In genomic region chr19:18292810-18293641, GRCh38 we compare ENCODE assay signal across 1 cellular context.
A peak's percentile ranks its signal among the peaks of the same experiment; 100 is the strongest.
TF ChIP-seq lines count a peak whose summit lies in the region.

No MANE protein-coding gene starts in this region.

TF ChIP-seq in HepG2, 621 proteins besides CTCF, POLR2A, EP300 and RAD21 (continues in another document):
- TF ChIP-seq PAXIP1 (CRISPR knock-in tag; conservative IDR thresholded peaks at IDR 0.05) (peak; percentile 47), ZNF333 (CRISPR knock-in tag; IDR thresholded peaks at IDR 0.05; ENCODE audit: borderline replicate concordance) (no peak), MYC (CRISPR knock-in tag; IDR thresholded peaks at IDR 0.05; ENCODE audit: borderline replicate concordance) (0 out of 2 replicates have a peak, but pooled peaks have one; percentile 20), ZNF501 (CRISPR knock-in tag; IDR thresholded peaks at IDR 0.05) (0 out of 2 replicates have a peak, but pooled peaks have one; percentile 34), GRHL1 (CRISPR knock-in tag; conservative IDR thresholded peaks at IDR 0.05) (no peak), ASH2L (IDR thresholded peaks at IDR 0.05; ENCODE audit: insufficient read length, low read depth, low read length) (no peak), ZNF225 (CRISPR knock-in tag; IDR thresholded peaks at IDR 0.05) (no peak), ZNF572 (CRISPR knock-in tag; IDR thresholded peaks at IDR 0.05) (0 out of 2 replicates have a peak, but pooled peaks have one; percentile 17), ZNF687 (CRISPR knock-in tag; IDR thresholded peaks at IDR 0.05) (peak; percentile 79), ZNF563 (CRISPR knock-in tag; IDR thresholded peaks at IDR 0.05) (0 out of 2 replicates have a peak, but pooled peaks have one; percentile 41), ZNF777 (CRISPR knock-in tag; IDR thresholded peaks at IDR 0.05) (no peak), PHF20 (CRISPR knock-in tag; IDR thresholded peaks at IDR 0.05) (no peak), ZNF12 (CRISPR knock-in tag; IDR thresholded peaks at IDR 0.05) (no peak), SP5 (CRISPR knock-in tag; IDR thresholded peaks at IDR 0.05; ENCODE audit: borderline replicate concordance, low read depth) (0 out of 2 replicates have a peak, but pooled peaks have one; percentile 27), ELF4 (CRISPR knock-in tag; IDR thresholded peaks at IDR 0.05; ENCODE audit: borderline replicate concordance) (no peak), HNF1B (CRISPR knock-in tag; IDR thresholded peaks at IDR 0.05) (0 out of 2 replicates have a peak, but pooled peaks have one; percentile 31), ZNF652 (CRISPR knock-in tag; IDR thresholded peaks at IDR 0.05; ENCODE audit: borderline replicate concordance, low read depth) (peak; percentile 96), ZNF383 (CRISPR knock-in tag; IDR thresholded peaks at IDR 0.05; ENCODE audit: borderline replicate concordance) (no peak), ZBTB42 (CRISPR knock-in tag; IDR thresholded peaks at IDR 0.05) (no peak), ZNF329 (CRISPR knock-in tag; IDR thresholded peaks at IDR 0.05; ENCODE audit: low read depth) (no peak), PAF1 (CRISPR knock-in tag; IDR thresholded peaks at IDR 0.05) (no peak), PRDM15 (CRISPR knock-in tag; IDR thresholded peaks at IDR 0.05) (no peak), BCLAF1 (IDR thresholded peaks at IDR 0.05) (no peak), NFAT5 (CRISPR knock-in tag; IDR thresholded peaks at IDR 0.05) (no peak), TGIF2 (CRISPR knock-in tag; IDR thresholded peaks at IDR 0.05) (no peak), TIGD3 (CRISPR knock-in tag; IDR thresholded peaks at IDR 0.05; ENCODE audit: borderline replicate concordance) (0 out of 2 replicates have a peak, but pooled peaks have one; percentile 36), GZF1 (CRISPR knock-in tag; IDR thresholded peaks at IDR 0.05) (0 out of 2 replicates have a peak, but pooled peaks have one; percentile 33), ZNF264 (CRISPR knock-in tag; IDR thresholded peaks at IDR 0.05) (peak; percentile 60; the same call in 1 of the 2 replicates), ARNT2 (CRISPR knock-in tag; IDR thresholded peaks at IDR 0.05; ENCODE audit: low read depth) (no peak)
